ENCODE assay signal across 31 cellular contexts in the genomic region with DNA sequence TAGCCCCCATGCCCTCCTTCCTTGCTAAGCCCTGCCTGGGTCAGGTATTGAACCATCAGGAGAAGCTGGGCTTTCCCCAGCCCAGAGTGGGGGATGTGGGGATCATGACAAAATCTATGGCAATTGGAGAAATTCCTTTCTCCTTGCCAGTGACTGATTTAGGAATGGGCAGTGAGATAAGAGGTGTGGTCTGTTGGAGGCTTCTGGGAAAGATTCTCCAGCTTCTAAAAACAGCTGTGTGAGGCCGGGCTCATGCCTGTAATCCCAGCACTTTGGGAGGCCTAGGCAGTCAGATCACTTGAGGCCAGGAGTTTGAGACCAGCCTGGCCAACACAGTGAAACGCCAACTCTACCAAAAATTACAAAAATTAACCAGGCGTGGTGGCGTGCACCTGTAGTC.
"Had no signal": no experiment of that assay in that cellular context is flagged by ENCODE, and none has a peak within 500 bp of the region (broad histone marks: within the 10 kb centered on the region; RNA-seq: fewer than 3 reads in every experiment).

No MANE protein-coding gene starts in this region.

- H3K27ac ChIP-seq: breast epithelium, cardiac muscle cell, colonic mucosa, epithelial cell of prostate, esophagus squamous epithelium, gastroesophageal sphincter, heart right ventricle had no signal

- H3K9me3 Mint-ChIP-seq: activated CD4-positive, alpha-beta memory T cell treated with anti-CD3 and anti-CD28 coated beads, Interleukin-2, amount 10 ng/mL, durations not matched to agents 7 days and 5 days; activated CD4-positive, alpha-beta T cell treated with anti-CD3 and anti-CD28 coated beads, Interleukin-2, amount 10 ng/mL, durations not matched to agents 24 days and 14 days; activated T-cell treated with anti-CD3 and anti-CD28 coated beads, Interleukin-2, amount 50 U/mL, for 24 hours; activated T-cell treated with anti-CD3 and anti-CD28 coated beads, Interleukin-2, amount 50 U/mL, for 72 hours; T-helper 2 cell treated with Interferon-gamma antibody and Interleukin-4, amounts not matched to agents 5 μg/mL and 100 μg/mL, for 36 hours had no signal

- H3K27me3 ChIP-seq: breast epithelium, cardiac muscle cell had no signal

- H3K9me3 ChIP-seq: breast epithelium, colonic mucosa, esophagus squamous epithelium, gastroesophageal sphincter, heart right ventricle had no signal

- DNase-seq: activated CD4-positive, alpha-beta memory T cell treated with anti-CD3 and anti-CD28 coated beads, Interleukin-2, amount 10 ng/mL, durations not matched to agents 7 days and 5 days; activated CD4-positive, alpha-beta T cell treated with anti-CD3 and anti-CD28 coated beads, Interleukin-2, amount 10 ng/mL, durations not matched to agents 24 days and 14 days; activated CD4-positive, alpha-beta T cell treated with anti-CD3 and anti-CD28 coated beads, Interleukin-2, amount 50 U/mL, for 4 hours; activated CD4-positive, CD25-positive, alpha-beta regulatory T cell; activated CD4-positive, CD25-positive, alpha-beta regulatory T cell treated with anti-CD3 and anti-CD28 coated beads, Interleukin-2, amount 50 U/mL, for 72 hours; activated CD8-positive, alpha-beta memory T cell treated with anti-CD3 and anti-CD28 coated beads, Interleukin-2, amount 50 U/mL, for 48 hours; activated gamma-delta T cell; activated naive CD4-positive, alpha-beta T cell treated with anti-CD3 and anti-CD28 coated beads, Interleukin-2, amount 50 U/mL, for 16 hours; activated T-cell treated with anti-CD3 and anti-CD28 coated beads for 4 hours; activated T-cell treated with anti-CD3 and anti-CD28 coated beads, Interleukin-2, amount 50 U/mL, for 24 hours; amygdala; aorta; central memory CD4-positive, alpha-beta T cell; cerebellar nuclear complex; colonic mucosa; effector CD8-positive, alpha-beta T cell; esophagus squamous epithelium; foreskin melanocyte; heart right ventricle; T-helper 1 cell; T-helper 17 cell; T1000 had no signal

- ATAC-seq: activated CD4-positive, alpha-beta T cell treated with anti-CD3 and anti-CD28 coated beads for 36 hours; activated T-cell treated with anti-CD3 and anti-CD28 coated beads, Interleukin-2, amount 50 U/mL, for 72 hours; gastroesophageal sphincter; heart right ventricle; T-helper 17 cell had no signal

- H3K4me3 Mint-ChIP-seq: activated CD4-positive, alpha-beta memory T cell treated with anti-CD3 and anti-CD28 coated beads, Interleukin-2, amount 10 ng/mL, durations not matched to agents 7 days and 5 days; activated CD4-positive, alpha-beta T cell treated with anti-CD3 and anti-CD28 coated beads for 36 hours; activated CD4-positive, alpha-beta T cell treated with anti-CD3 and anti-CD28 coated beads, Interleukin-2, amount 10 ng/mL, durations not matched to agents 24 days and 14 days; activated naive CD8-positive, alpha-beta T cell; activated T-cell treated with anti-CD3 and anti-CD28 coated beads, Interleukin-2, amount 50 U/mL, for 24 hours; activated T-cell treated with anti-CD3 and anti-CD28 coated beads, Interleukin-2, amount 50 U/mL, for 72 hours; brain; T-helper 17 cell; T-helper 2 cell treated with Interferon-gamma antibody and Interleukin-4, amounts not matched to agents 5 μg/mL and 100 μg/mL, for 36 hours had no signal

- H3K4me1 ChIP-seq: breast epithelium, colonic mucosa, esophagus squamous epithelium, gastroesophageal sphincter, heart right ventricle had no signal

- H3K36me3 Mint-ChIP-seq: activated naive CD8-positive, alpha-beta T cell had no signal

- H3K4me1 Mint-ChIP-seq: activated CD4-positive, alpha-beta memory T cell treated with anti-CD3 and anti-CD28 coated beads, Interleukin-2, amount 10 ng/mL, durations not matched to agents 7 days and 5 days; activated CD4-positive, alpha-beta T cell treated with anti-CD3 and anti-CD28 coated beads for 36 hours; activated CD4-positive, alpha-beta T cell treated with anti-CD3 and anti-CD28 coated beads, Interleukin-2, amount 10 ng/mL, durations not matched to agents 24 days and 14 days; T-helper 17 cell had no signal

- H3K36me3 ChIP-seq: breast epithelium, cardiac muscle cell, colonic mucosa, esophagus squamous epithelium, gastroesophageal sphincter, heart right ventricle had no signal

- H3K27ac Mint-ChIP-seq: activated CD4-positive, alpha-beta memory T cell treated with anti-CD3 and anti-CD28 coated beads, Interleukin-2, amount 10 ng/mL, durations not matched to agents 7 days and 5 days; activated CD4-positive, alpha-beta T cell treated with anti-CD3 and anti-CD28 coated beads for 36 hours; activated CD4-positive, alpha-beta T cell treated with anti-CD3 and anti-CD28 coated beads, Interleukin-2, amount 10 ng/mL, durations not matched to agents 24 days and 14 days; activated naive CD8-positive, alpha-beta T cell; activated T-cell treated with anti-CD3 and anti-CD28 coated beads, Interleukin-2, amount 50 U/mL, for 24 hours; activated T-cell treated with anti-CD3 and anti-CD28 coated beads, Interleukin-2, amount 50 U/mL, for 72 hours; T-helper 2 cell treated with Interferon-gamma antibody and Interleukin-4, amounts not matched to agents 5 μg/mL and 100 μg/mL, for 36 hours had no signal

- H3K4me3 ChIP-seq: breast epithelium, cardiac muscle cell, colonic mucosa, esophagus squamous epithelium, gastroesophageal sphincter, heart right ventricle had no signal
